In the genomic region with DNA sequence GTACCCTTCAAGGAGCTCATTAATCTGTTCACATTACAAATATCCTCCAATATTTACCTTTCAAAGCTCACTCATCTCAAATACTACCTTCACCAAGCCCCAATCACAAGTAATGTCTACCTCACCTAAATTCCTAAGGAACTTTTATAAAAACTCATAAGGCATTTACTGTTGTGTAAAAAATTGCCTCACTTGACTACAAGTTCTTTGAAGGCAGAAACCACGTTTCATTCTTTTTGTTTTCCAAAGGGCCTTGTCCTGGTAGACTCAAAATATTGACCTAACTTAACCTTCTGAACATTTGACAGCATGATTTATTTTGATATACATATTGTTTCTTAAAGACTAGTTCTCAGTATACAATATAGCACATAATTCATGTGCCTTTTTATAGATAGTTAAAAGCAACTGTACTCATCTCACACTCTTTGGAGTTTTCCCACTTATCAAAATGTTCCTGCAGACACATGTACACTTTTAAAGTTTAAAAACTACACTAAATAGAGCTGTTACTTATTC, we compare ENCODE assay signal across 10 cellular contexts. TPM values are rescaled to one million over a fixed set of nuclear protein-coding genes. Genes with fewer than 3 reads are reported as not detected.
DNase-seq lines count a peak whose midpoint lies in the region; ATAC-seq and TF ChIP-seq lines count a peak whose summit lies in the region.
"Had no signal": no experiment of that assay in that cellular context is flagged by ENCODE, and none has a peak within 500 bp of the region (broad histone marks: within the 10 kb centered on the region; RNA-seq: fewer than 3 reads in every experiment).

No MANE protein-coding gene starts in this region.

- peaks cover 63% of the 10 kb centered on the region for H3K4me1 Mint-ChIP-seq in CD4-positive, alpha-beta T cell (ENCODE audit: low read depth)
- peaks cover 50% of the 10 kb centered on the region for H3K4me1 Mint-ChIP-seq in central memory CD8-positive, alpha-beta T cell

- no peak for DNase-seq in CD4-positive, alpha-beta T cell
- DNase-seq in MG63 (no peak), medulla oblongata (ENCODE audit: extremely low spot score) (no peak), sciatic nerve (ENCODE audit: low spot score) (no peak), NCI-H146 treated with DMSO at 0.1 percent for 48 hours (lab: John Stamatoyannopoulos, UW; ENCODE audit: unreplicated experiment) (no peak), putamen (ENCODE audit: low spot score) (no peak)
- DNase-seq in central memory CD8-positive, alpha-beta T cell (ENCODE audit: low spot score in 2 of 2): no peak
- DNase-seq: NCI-H524; stimulated activated CD4-positive, alpha-beta T cell treated with anti-CD3 and anti-CD28 coated beads, Interleukin-2, amount 100 ng/mL, for 48 hours had no signal

- TF ChIP-seq CTCF in CD4-positive, alpha-beta T cell (IDR thresholded peaks at IDR 0.05): no peak
- TF ChIP-seq CTCF in neural cell (IDR thresholded peaks at IDR 0.05; ENCODE audit: poor library complexity, severe bottlenecking): no peak

- ATAC-seq in CD4-positive, alpha-beta T cell (ENCODE audit: poor library complexity): no peak
- no peak for ATAC-seq in central memory CD8-positive, alpha-beta T cell (replicated peaks; ENCODE audit: extremely low read depth, poor library complexity, severe bottlenecking)
- no peak for ATAC-seq in sciatic nerve

- peaks cover 9% of the 10 kb centered on the region for H3K36me3 Mint-ChIP-seq in CD4-positive, alpha-beta T cell (ENCODE audit: low read depth)
- peaks cover 12% of the 10 kb centered on the region for H3K36me3 Mint-ChIP-seq in central memory CD8-positive, alpha-beta T cell (ENCODE audit: insufficient read depth)

- H4K20me1 ChIP-seq in neural cell (ENCODE audit: insufficient read depth): peaks cover 6% of the 10 kb centered on the region

- no peak for TF ChIP-seq EP300 in neural cell (conservative IDR thresholded peaks at IDR 0.05; ENCODE audit: poor library complexity, severe bottlenecking)

- H3K27ac Mint-ChIP-seq in CD4-positive, alpha-beta T cell: peak overlapping the region; percentile 87
- H3K27ac Mint-ChIP-seq in central memory CD8-positive, alpha-beta T cell (ENCODE audit: low read depth): peak overlapping the region; percentile 55

- H3K27ac ChIP-seq in CD4-positive, alpha-beta T cell (ENCODE audit: low read depth, low read length): no peak overlapping the region
- H3K27ac ChIP-seq in neural cell (ENCODE audit: low read length): no peak overlapping the region

- TF ChIP-seq RAD21 in neural cell (conservative IDR thresholded peaks at IDR 0.05): no peak

- intact Hi-C loops in CD4-positive, alpha-beta T cell (cut with DNase I, micrococcal nuclease): loop anchor here (2.0 to 10.0 kb wide), 3 partner anchors 68 to 220 kb away; a partner anchor contains a TSS
- intact Hi-C loops in sciatic nerve (cut with DNase I): no loop called here

- no peak overlapping the region for H2AFZ ChIP-seq in neural cell (ENCODE audit: low read depth, low read length)

- H3K4me3 Mint-ChIP-seq in CD4-positive, alpha-beta T cell: peak overlapping the region; percentile 90
- peak overlapping the region; percentile 87 for H3K4me3 Mint-ChIP-seq in central memory CD8-positive, alpha-beta T cell

- peak overlapping the region; percentile 79 for H3K4me2 ChIP-seq in neural cell (ENCODE audit: low read length)

- peaks cover 14% of the 10 kb centered on the region for H3F3A ChIP-seq in neural cell (ENCODE audit: insufficient read depth, low read length, poor library complexity, severe bottlenecking)

- H3K4me3 ChIP-seq in MG63: peak overlapping the region; percentile 80
- peak overlapping the region; percentile 94 for H3K4me3 ChIP-seq in neural cell (ENCODE audit: low read length)

- H3K9me3 ChIP-seq in CD4-positive, alpha-beta T cell (ENCODE audit: control insufficient read depth, low read length): no peaks in the 10 kb centered on the region
- H3K9me3 ChIP-seq in MG63: no peaks in the 10 kb centered on the region
- no peaks in the 10 kb centered on the region for H3K9me3 ChIP-seq in neural cell (ENCODE audit: low read length)

- H3K9me2 ChIP-seq in neural cell (ENCODE audit: insufficient read depth, low read length): no peaks in the 10 kb centered on the region

- peaks cover 66% of the 10 kb centered on the region for H3K79me2 ChIP-seq in neural cell (replicated peaks; ENCODE audit: insufficient read depth, low read length)

- CTCF ChIA-PET in CD4-positive, alpha-beta T cell (lab: Charles Lee): interaction anchor here (1.2 to 2.5 kb wide), 2 partner anchors 23 to 74 kb away, joined by 3 to 6 read pairs; a partner anchor contains a TSS

- H3K9me3 Mint-ChIP-seq in CD4-positive, alpha-beta T cell: no peaks in the 10 kb centered on the region
- no peaks in the 10 kb centered on the region for H3K9me3 Mint-ChIP-seq in central memory CD8-positive, alpha-beta T cell

- H3K27me3 ChIP-seq in CD4-positive, alpha-beta T cell (ENCODE audit: control insufficient read depth, insufficient read depth, low read length): no peaks in the 10 kb centered on the region
- H3K27me3 ChIP-seq in MG63 (no peaks in the 10 kb centered on the region), neural cell (ENCODE audit: insufficient read depth, low read depth, low read length) (no peaks in the 10 kb centered on the region)

- H3K27me3 Mint-ChIP-seq in CD4-positive, alpha-beta T cell: no peaks in the 10 kb centered on the region
- no peaks in the 10 kb centered on the region for H3K27me3 Mint-ChIP-seq in central memory CD8-positive, alpha-beta T cell

- no peak overlapping the region for H3K9ac ChIP-seq in neural cell (ENCODE audit: low read length)

- POLR2A ChIA-PET in CD4-positive, alpha-beta T cell (lab: Charles Lee): interaction anchor here (1.4 to 2.1 kb wide), 3 partner anchors 22 to 221 kb away, joined by 5 to 10 read pairs (median 5); a partner anchor contains a TSS

- H3K36me3 ChIP-seq in MG63 (peaks cover 3% of the 10 kb centered on the region), neural cell (ENCODE audit: insufficient read depth, low read length) (no peaks in the 10 kb centered on the region)

TF ChIP-seq in neural cell, 6 proteins besides CTCF, POLR2A, EP300 and RAD21:
- no peak for TF ChIP-seq TAF1 (IDR thresholded peaks at IDR 0.05; ENCODE audit: low read depth)

RNA-seq across cellular contexts. Expression of a gene that starts 2.5 kb away (rescaled TPM):
- total RNA-seq in CD4-positive, alpha-beta T cell: 10 to 100 TPM; 69.7 to 71.6 TPM
- total RNA-seq in MG63 (2014; rRNA removed; shearing (Covaris generic); ENCODE audit: low replicate concordance): 68.1 and 81.6 TPM in 2 replicates
- 247 and 267 TPM in 2 replicates for polyA plus RNA-seq in neural cell
- polyA minus RNA-seq in neural cell: 315 and 337 TPM in 2 replicates
- total RNA-seq in sciatic nerve: 87.1 TPM

RNA-seq across cellular contexts. Expression of a gene that starts 22.3 kb away (rescaled TPM):
- total RNA-seq in CD4-positive, alpha-beta T cell: 10 to 100 TPM; 12.2 to 15.8 TPM
- total RNA-seq in MG63 (2014; rRNA removed; shearing (Covaris generic); ENCODE audit: low replicate concordance): 2.7 and 3.5 TPM in 2 replicates
- polyA plus RNA-seq in neural cell: 10.8 and 10.9 TPM in 2 replicates
- polyA minus RNA-seq in neural cell: 31.2 and 41.7 TPM in 2 replicates
- total RNA-seq in sciatic nerve: 29.4 TPM
